Comparison of ENCODE assay signal across 1 cellular context in genomic region chr20:47319517-47320252, GRCh38.
TF ChIP-seq lines count a peak whose summit lies in the region.

No MANE protein-coding gene starts in this region.

TF ChIP-seq in HCT116, 20 proteins besides CTCF, POLR2A, EP300 and RAD21 (continued from another document):
- no peak for TF ChIP-seq REST (IDR thresholded peaks at IDR 0.05; ENCODE audit: low read depth)
TF ChIP-seq in HCT116: peak in this region for 3.
